8 cellular contexts compared by ENCODE assay signal in genomic region chr1:224340711-224341384, GRCh38. TPM values are rescaled to one million over a fixed set of nuclear protein-coding genes. Genes with fewer than 3 reads are reported as not detected.
DNase-seq lines count a peak whose midpoint lies in the region; ATAC-seq and TF ChIP-seq lines count a peak whose summit lies in the region.

No MANE protein-coding gene starts in this region.

- H3K4me1 Mint-ChIP-seq in type B pancreatic cell (ENCODE audit: unreplicated experiment), result peaks cover 3% of the 10 kb centered on the region

- H3K4me3 Mint-ChIP-seq in type B pancreatic cell, result peak overlapping the region; percentile 74

- intact Hi-C loops in dorsolateral prefrontal cortex (cut with DNase I) (no loop called here), mucosa of descending colon (cut with DNase I, micrococcal nuclease) (no loop called here)

- peak; percentile 9 for DNase-seq in Daoy (ENCODE audit: low read depth)
- peak; percentile 7 for DNase-seq in T-helper 9 cell
- no peak for DNase-seq in dorsolateral prefrontal cortex
- peak; percentile 20 to 65 (median 49) for DNase-seq in mucosa of descending colon
- DNase-seq in type B pancreatic cell (ENCODE audit: extremely low spot score, unreplicated experiment), result peak; percentile 70
- no peak for DNase-seq in NCI-H1694 (lab: John Stamatoyannopoulos, UW)
- DNase-seq in SW480 (ENCODE audit: low spot score), result no peak

- no peaks in the 10 kb centered on the region for H3K36me3 Mint-ChIP-seq in type B pancreatic cell

- TF ChIP-seq CTCF in dorsolateral prefrontal cortex (IDR thresholded peaks at IDR 0.05 in 54 of 56, conservative IDR thresholded peaks at IDR 0.05 in 2 of 56; ENCODE audit: low read depth in 1 of 56, partially characterized antibody in 56 of 56), result no peak
- no peak for TF ChIP-seq CTCF in mucosa of descending colon (IDR thresholded peaks at IDR 0.05)
- TF ChIP-seq CTCF in type B pancreatic cell (conservative IDR thresholded peaks at IDR 0.05), result no peak

- H3K27ac Mint-ChIP-seq in type B pancreatic cell, result no peak overlapping the region

- no peak overlapping the region for H3K27ac ChIP-seq in dorsolateral prefrontal cortex

- H3K4me3 ChIP-seq in dorsolateral prefrontal cortex, result peak overlapping the region; percentile 32 to 79 (median 58)
- H3K4me3 ChIP-seq in mucosa of descending colon, result no peak overlapping the region

- H3K4me1 ChIP-seq in mucosa of descending colon (ENCODE audit: low read depth), result no peaks in the 10 kb centered on the region

- peaks cover 14% of the 10 kb centered on the region for H3K9me3 ChIP-seq in mucosa of descending colon

- H3K9me3 Mint-ChIP-seq in type B pancreatic cell, result no peaks in the 10 kb centered on the region

- no peaks in the 10 kb centered on the region for H3K27me3 Mint-ChIP-seq in type B pancreatic cell

- H3K36me3 ChIP-seq in mucosa of descending colon (ENCODE audit: low read depth), result no peaks in the 10 kb centered on the region

- ATAC-seq in HG02571 (IDR thresholded peaks at IDR 0.05; ENCODE audit: unreplicated experiment), result peak; percentile 62
- peak; percentile 77 for ATAC-seq in mucosa of descending colon

- H3K27me3 ChIP-seq in dorsolateral prefrontal cortex, result peaks cover 0 to 5% (median 0%) of the 10 kb centered on the region in 45 donors

RNA-seq across cellular contexts. Expression of gene NVL, which starts 10.9 kb away (rescaled TPM):
- 26.5 and 31.8 TPM in 2 replicates for total RNA-seq in Daoy (2014; rRNA removed; shearing (Covaris generic))
- total RNA-seq in dorsolateral prefrontal cortex (10 to 100 TPM; 15.8 to 41.9 (median 24.8) TPM), mucosa of descending colon (10 to 100 TPM; 32.2 to 45.6 (median 34.7) TPM), type B pancreatic cell (ENCODE audit: low replicate concordance) (30.2 and 46.7 TPM in 2 replicates)

RNA-seq across cellular contexts. Expression of gene CNIH4, which starts 15.8 kb away (rescaled TPM):
- total RNA-seq in Daoy (2014; rRNA removed; shearing (Covaris generic)), result 73.3 and 98.9 TPM in 2 replicates
- total RNA-seq in dorsolateral prefrontal cortex (10 to 100 TPM; 20.5 to 44.8 (median 32.7) TPM), mucosa of descending colon (10 to 100 TPM; 53.3 to 60.5 (median 54.7) TPM), type B pancreatic cell (ENCODE audit: low replicate concordance) (53.8 and 59.3 TPM in 2 replicates)

Comparison
In these comparisons a context has a peak if more than half of its experiments do, and no peak if none do; other contexts are left out.
1. DNase-seq: peak in Daoy (single experiment), T-helper 9 cell (single experiment), mucosa of descending colon (3 of 3) and type B pancreatic cell (single experiment); none in dorsolateral prefrontal cortex (0 of 10), NCI-H1694 (single experiment) and SW480 (single experiment).